Comparison of ENCODE assay signal across 26 cellular contexts in genomic region chr7:34100661-34101060, GRCh38.
DNase-seq lines count a peak whose midpoint lies in the region; ATAC-seq, FAIRE-seq and TF ChIP-seq lines count a peak whose summit lies in the region.
"Had no signal": no experiment of that assay in that cellular context is flagged by ENCODE, and none has a peak within 500 bp of the region (broad histone marks: within the 10 kb centered on the region; RNA-seq: fewer than 3 reads in every experiment).

No MANE protein-coding gene starts in this region.

- H3K36me3 ChIP-seq in cardiac muscle cell, result peaks cover 20% of the 10 kb centered on the region
- no peaks in the 10 kb centered on the region for H3K36me3 ChIP-seq in right atrium auricular region
- no peaks in the 10 kb centered on the region for H3K36me3 ChIP-seq in astrocyte (ENCODE audit: insufficient read depth, low read length)
- no peaks in the 10 kb centered on the region for H3K36me3 ChIP-seq in keratinocyte (ENCODE audit: control insufficient read depth in 2 of 2, extremely low read depth in 1 of 2, insufficient read depth in 2 of 2, low read length in 2 of 2)
- H3K36me3 ChIP-seq: BLaER1 treated with 17β-estradiol and CSF1 and Interleukin-3, amounts not matched to agents 10 nM and 100 nM had no signal

- H4K20me1 ChIP-seq in astrocyte (ENCODE audit: insufficient read depth, low read length), result no peaks in the 10 kb centered on the region
- no peaks in the 10 kb centered on the region for H4K20me1 ChIP-seq in keratinocyte (ENCODE audit: control insufficient read depth, extremely low read depth, insufficient read depth, low read length)
- H4K20me1 ChIP-seq: BLaER1 treated with 17β-estradiol and CSF1 and Interleukin-3, amounts not matched to agents 10 nM and 100 nM had no signal

- dilution Hi-C loops in keratinocyte (cut with MboI; ENCODE audit: extremely low pct_ligation_motif_present, low sequenced_read_pairs), result no loop called here

- H3K27me3 ChIP-seq in cardiac muscle cell (no peaks in the 10 kb centered on the region), right atrium auricular region (no peaks in the 10 kb centered on the region), astrocyte (ENCODE audit: insufficient read depth, low read length) (no peaks in the 10 kb centered on the region), keratinocyte (ENCODE audit: control insufficient read depth, extremely low read depth, insufficient read depth, low read length) (no peaks in the 10 kb centered on the region)
- H3K27me3 ChIP-seq: BLaER1 treated with 17β-estradiol and CSF1 and Interleukin-3, amounts not matched to agents 10 nM and 100 nM had no signal

- H3K4me1 ChIP-seq in cardiac muscle cell (ENCODE audit: low read depth), result peaks cover 16% of the 10 kb centered on the region
- peaks cover 0 to 8% of the 10 kb centered on the region in 2 donors for H3K4me1 ChIP-seq in right atrium auricular region
- peaks cover 4% of the 10 kb centered on the region for H3K4me1 ChIP-seq in astrocyte (ENCODE audit: insufficient read depth, low read length)
- peaks cover 2% of the 10 kb centered on the region for H3K4me1 ChIP-seq in keratinocyte (ENCODE audit: control insufficient read depth, extremely low read depth, insufficient read depth, low read length)

- H3K36me3 Mint-ChIP-seq in astrocyte (ENCODE audit: low read depth, unreplicated experiment), result no peaks in the 10 kb centered on the region
- H3K36me3 Mint-ChIP-seq: CD8-positive, alpha-beta T cell had no signal

- no peak overlapping the region for H3K4me3 Mint-ChIP-seq in astrocyte (ENCODE audit: unreplicated experiment)
- H3K4me3 Mint-ChIP-seq: B cell; CD4-positive, alpha-beta T cell; CD8-positive, alpha-beta T cell had no signal

- no peak for DNase-seq in cardiac muscle cell (ENCODE audit: low read depth in 1 of 2, low spot score in 1 of 2)
- no peak for DNase-seq in right atrium auricular region (ENCODE audit: low spot score)
- DNase-seq in astrocyte (ENCODE audit: low read depth), result no peak
- DNase-seq in epithelial cell of esophagus (ENCODE audit: low read depth), result peak; percentile 69
- no peak for DNase-seq in keratinocyte (ENCODE audit: low read depth, low spot score)
- DNase-seq in T1000 (lab: John Stamatoyannopoulos, UW), result no peak
- DNase-seq: 8988T; AML-193; CD4-positive, alpha-beta T cell; CD8-positive, alpha-beta T cell; DMS 273 treated with DMSO at 0.1 percent for 48 hours; DMS153; DMS53; DMS79; DND-41; EL; GDM1 had no signal

- FAIRE-seq in astrocyte (lab: Jason Lieb, UNC) (peak; percentile 23), keratinocyte (lab: Jason Lieb, UNC) (peak; percentile 70)
- FAIRE-seq: A549, GM12878, GM12892, GM19239 had no signal

- H3K4me1 Mint-ChIP-seq in astrocyte (ENCODE audit: low read depth, unreplicated experiment), result peaks cover 10% of the 10 kb centered on the region
- H3K4me1 Mint-ChIP-seq: B cell had no signal

- no peak for TF ChIP-seq CTCF in cardiac muscle cell (IDR thresholded peaks at IDR 0.05; ENCODE audit: low read depth, low read length)
- TF ChIP-seq CTCF in right atrium auricular region (IDR thresholded peaks at IDR 0.05), result no peak
- TF ChIP-seq CTCF in astrocyte (IDR thresholded peaks at IDR 0.05; ENCODE audit: insufficient read depth, low read depth, low read length), result no peak
- no peak for TF ChIP-seq CTCF in epithelial cell of esophagus (IDR thresholded peaks at IDR 0.05; ENCODE audit: insufficient read depth, low read depth, low read length, missing control alignments)
- TF ChIP-seq CTCF in keratinocyte (optimal IDR thresholded peaks at IDR 0.05 in 1 of 3, IDR thresholded peaks at IDR 0.05 in 1 of 3, conservative IDR thresholded peaks at IDR 0.05 in 1 of 3; ENCODE audit: extremely low read depth in 1 of 3, insufficient read depth in 2 of 3, low read length in 3 of 3), result no peak

- H3K79me2 ChIP-seq in astrocyte (ENCODE audit: insufficient read depth, low read length) (no peaks in the 10 kb centered on the region), keratinocyte (ENCODE audit: control insufficient read depth, insufficient read depth, low read length) (no peaks in the 10 kb centered on the region)

- no peak overlapping the region for H3K4me2 ChIP-seq in astrocyte (ENCODE audit: low read length)
- H3K4me2 ChIP-seq in keratinocyte (ENCODE audit: control insufficient read depth, extremely low read depth, insufficient read depth, low read depth, low read length), result no peak overlapping the region
- H3K4me2 ChIP-seq: A549; BLaER1 treated with 17β-estradiol and CSF1 and Interleukin-3, amounts not matched to agents 10 nM and 100 nM had no signal

- H3K27ac ChIP-seq in cardiac muscle cell (peak overlapping the region; percentile 58), right atrium auricular region (no peak overlapping the region), astrocyte (ENCODE audit: low read depth, low read length) (no peak overlapping the region), keratinocyte (ENCODE audit: control insufficient read depth, insufficient read depth, low read length) (no peak overlapping the region)
- H3K27ac ChIP-seq: BLaER1 treated with 17β-estradiol and CSF1 and Interleukin-3, amounts not matched to agents 10 nM and 100 nM; C4-2B had no signal

- H2AFZ ChIP-seq in astrocyte (ENCODE audit: low read depth, low read length) (no peak overlapping the region), keratinocyte (ENCODE audit: control insufficient read depth, low read length) (no peak overlapping the region)

- no peaks in the 10 kb centered on the region for H3K27me3 Mint-ChIP-seq in astrocyte (ENCODE audit: low read depth, unreplicated experiment)
- H3K27me3 Mint-ChIP-seq: B cell; CD4-positive, alpha-beta T cell had no signal

- no peaks in the 10 kb centered on the region for H3K9me3 Mint-ChIP-seq in astrocyte (ENCODE audit: unreplicated experiment)

- H3K4me3 ChIP-seq in cardiac muscle cell, result no peak overlapping the region
- no peak overlapping the region for H3K4me3 ChIP-seq in right atrium auricular region
- H3K4me3 ChIP-seq in astrocyte (ENCODE audit: insufficient read depth, low read depth, low read length), result no peak overlapping the region
- H3K4me3 ChIP-seq in epithelial cell of esophagus (ENCODE audit: low read length), result no peak overlapping the region
- no peak overlapping the region for H3K4me3 ChIP-seq in keratinocyte (ENCODE audit: control insufficient read depth in 2 of 3, extremely low read depth in 1 of 3, insufficient read depth in 2 of 3, low read depth in 1 of 3, low read length in 3 of 3)
- H3K4me3 ChIP-seq: A549; BLaER1 treated with 17β-estradiol and CSF1 and Interleukin-3, amounts not matched to agents 10 nM and 100 nM; GM12878 had no signal

- H3K9me3 ChIP-seq in cardiac muscle cell (ENCODE audit: low read depth) (no peaks in the 10 kb centered on the region), right atrium auricular region (no peaks in the 10 kb centered on the region), astrocyte (ENCODE audit: insufficient read depth, low read depth, low read length) (no peaks in the 10 kb centered on the region), keratinocyte (ENCODE audit: control insufficient read depth, low read depth, low read length) (no peaks in the 10 kb centered on the region)
- H3K9me3 ChIP-seq: A549; BLaER1 treated with 17β-estradiol and CSF1 and Interleukin-3, amounts not matched to agents 10 nM and 100 nM had no signal

- H3K9me1 ChIP-seq in keratinocyte (ENCODE audit: control insufficient read depth, extremely low read depth, insufficient read depth, low read length), result no peaks in the 10 kb centered on the region

- no peak for ATAC-seq in SK-N-SH treated with all-trans-retinoic acid at 6 μM for 48 hours
- ATAC-seq in GM18498 (IDR thresholded peaks at IDR 0.05; ENCODE audit: unreplicated experiment), result no peak
- ATAC-seq: A549; CD8-positive, alpha-beta T cell; GM12878 had no signal

- H3K27ac Mint-ChIP-seq in astrocyte (ENCODE audit: unreplicated experiment), result no peak overlapping the region
- H3K27ac Mint-ChIP-seq: B cell; CD4-positive, alpha-beta T cell; CD8-positive, alpha-beta T cell had no signal

- no peak overlapping the region for H3K9ac ChIP-seq in astrocyte (ENCODE audit: low read length)
- no peak overlapping the region for H3K9ac ChIP-seq in keratinocyte (ENCODE audit: control insufficient read depth, extremely low read depth, insufficient read depth, low read length)
- H3K9ac ChIP-seq: BLaER1 treated with 17β-estradiol and CSF1 and Interleukin-3, amounts not matched to agents 10 nM and 100 nM had no signal

TF ChIP-seq in SK-N-SH treated with all-trans-retinoic acid at 6 μM for 48 hours, 23 proteins besides CTCF, POLR2A, EP300 and RAD21 (continues in another document):
- TF ChIP-seq OSR1 (CRISPR knock-in tag; IDR thresholded peaks at IDR 0.05) (no peak), CSRNP3 (CRISPR knock-in tag; IDR thresholded peaks at IDR 0.05) (no peak), BACH2 (CRISPR knock-in tag; IDR thresholded peaks at IDR 0.05; ENCODE audit: borderline replicate concordance) (no peak), ZNF565 (CRISPR knock-in tag; conservative IDR thresholded peaks at IDR 0.05; ENCODE audit: low read depth) (no peak), PATZ1 (CRISPR knock-in tag; IDR thresholded peaks at IDR 0.05; ENCODE audit: borderline replicate concordance) (no peak), GLIS3 (CRISPR knock-in tag; IDR thresholded peaks at IDR 0.05) (no peak)
